In the genomic region with DNA sequence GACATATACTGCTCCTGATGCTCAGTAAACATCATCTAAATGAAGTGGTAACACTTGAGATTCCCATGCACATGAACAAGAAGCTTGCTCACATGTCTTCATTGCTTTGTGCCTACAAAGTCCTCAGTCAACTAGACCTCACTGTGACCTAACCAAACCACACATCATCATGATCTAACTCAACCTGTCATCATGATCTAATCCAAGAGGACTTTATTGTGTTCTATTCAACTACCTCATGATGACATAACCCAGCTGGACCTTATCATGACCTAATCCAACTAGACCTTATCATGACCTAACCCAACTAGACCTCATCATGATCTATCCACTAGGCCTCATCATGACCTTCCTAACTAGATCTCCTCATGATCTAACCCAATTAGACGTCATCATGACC, we compare ENCODE assay signal across 1 cellular context.
TF ChIP-seq lines count a peak whose summit lies in the region.

No MANE protein-coding gene starts in this region.

TF ChIP-seq in HEK293, 187 proteins besides CTCF, POLR2A, EP300 and RAD21 (continued from another document and continues in another):
- TF ChIP-seq SETDB1 (IDR thresholded peaks at IDR 0.05; ENCODE audit: insufficient read length, low read length), result no peak
- TF ChIP-seq ZNF416 (tag by site-specific recombination; IDR thresholded peaks at IDR 0.05), result no peak
- no peak for TF ChIP-seq ZNF664 (tag by site-specific recombination; IDR thresholded peaks at IDR 0.05)
- TF ChIP-seq ZNF114 (tag by site-specific recombination; IDR thresholded peaks at IDR 0.05), result 0 out of 2 replicates have a peak, but pooled peaks have one; percentile 33
- TF ChIP-seq ZNF518A (tag by site-specific recombination; conservative IDR thresholded peaks at IDR 0.05; ENCODE audit: low read depth), result no peak
- TF ChIP-seq ZNF544 (tag by site-specific recombination; IDR thresholded peaks at IDR 0.05), result no peak
- peak; percentile 96 for TF ChIP-seq ZNF280D (tag by site-specific recombination; IDR thresholded peaks at IDR 0.05)
- no peak for TF ChIP-seq TRIM28 (IDR thresholded peaks at IDR 0.05; ENCODE audit: borderline replicate concordance, low read length)
- TF ChIP-seq PRDM1 (tag by site-specific recombination; IDR thresholded peaks at IDR 0.05), result no peak
- TF ChIP-seq ZNF121 (tag by site-specific recombination; IDR thresholded peaks at IDR 0.05), result no peak
- no peak for TF ChIP-seq ZNF214 (tag by site-specific recombination; IDR thresholded peaks at IDR 0.05; ENCODE audit: borderline replicate concordance)
- no peak for TF ChIP-seq ZBTB8A (tag by site-specific recombination; IDR thresholded peaks at IDR 0.05)
- TF ChIP-seq ZNF513 (tag by site-specific recombination; IDR thresholded peaks at IDR 0.05), result no peak
- TF ChIP-seq ZNF654 (tag by site-specific recombination; IDR thresholded peaks at IDR 0.05; ENCODE audit: low read depth), result no peak
- TF ChIP-seq HOXC10 (CRISPR knock-in tag; IDR thresholded peaks at IDR 0.05), result no peak
- TF ChIP-seq ZNF155 (tag by site-specific recombination; IDR thresholded peaks at IDR 0.05), result no peak
- TF ChIP-seq ZNF792 (tag by site-specific recombination; IDR thresholded peaks at IDR 0.05), result no peak
- peak; percentile 98 for TF ChIP-seq ATF2 (tag by site-specific recombination; IDR thresholded peaks at IDR 0.05; ENCODE audit: low read depth)
- TF ChIP-seq ZNF558 (tag by site-specific recombination; IDR thresholded peaks at IDR 0.05), result peak; percentile 21; the same call in 1 of the 2 replicates
- no peak for TF ChIP-seq ZBTB48 (tag by site-specific recombination; IDR thresholded peaks at IDR 0.05)
- TF ChIP-seq ZNF2 (tag by site-specific recombination; IDR thresholded peaks at IDR 0.05), result no peak
- no peak for TF ChIP-seq ZNF449 (tag by site-specific recombination; IDR thresholded peaks at IDR 0.05)
- TF ChIP-seq HOXD13 (CRISPR knock-in tag; IDR thresholded peaks at IDR 0.05; ENCODE audit: borderline replicate concordance), result no peak
- TF ChIP-seq ZBTB11 (tag by site-specific recombination; conservative IDR thresholded peaks at IDR 0.05; ENCODE audit: low read depth), result no peak
- no peak for TF ChIP-seq ZBTB1 (tag by site-specific recombination; IDR thresholded peaks at IDR 0.05)
- TF ChIP-seq SCRT1 (tag by site-specific recombination; IDR thresholded peaks at IDR 0.05; ENCODE audit: borderline replicate concordance), result no peak
- TF ChIP-seq ZNF426 (tag by site-specific recombination; IDR thresholded peaks at IDR 0.05), result no peak
- TF ChIP-seq, protein P1, sequence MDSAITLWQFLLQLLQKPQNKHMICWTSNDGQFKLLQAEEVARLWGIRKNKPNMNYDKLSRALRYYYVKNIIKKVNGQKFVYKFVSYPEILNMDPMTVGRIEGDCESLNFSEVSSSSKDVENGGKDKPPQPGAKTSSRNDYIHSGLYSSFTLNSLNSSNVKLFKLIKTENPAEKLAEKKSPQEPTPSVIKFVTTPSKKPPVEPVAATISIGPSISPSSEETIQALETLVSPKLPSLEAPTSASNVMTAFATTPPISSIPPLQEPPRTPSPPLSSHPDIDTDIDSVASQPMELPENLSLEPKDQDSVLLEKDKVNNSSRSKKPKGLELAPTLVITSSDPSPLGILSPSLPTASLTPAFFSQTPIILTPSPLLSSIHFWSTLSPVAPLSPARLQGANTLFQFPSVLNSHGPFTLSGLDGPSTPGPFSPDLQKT (IDR thresholded peaks at IDR 0.05; ENCODE audit: borderline replicate concordance, low read depth, low read length), result no peak
- no peak for TF ChIP-seq ZNF501 (tag by site-specific recombination; IDR thresholded peaks at IDR 0.05)
- TF ChIP-seq PRDM6 (tag by site-specific recombination; IDR thresholded peaks at IDR 0.05), result no peak
- no peak for TF ChIP-seq ZNF354C (tag by site-specific recombination; IDR thresholded peaks at IDR 0.05; ENCODE audit: borderline replicate concordance, low read depth)
- TF ChIP-seq ZNF555 (tag by site-specific recombination; conservative IDR thresholded peaks at IDR 0.05), result no peak
- TF ChIP-seq ZNF302 (tag by site-specific recombination; IDR thresholded peaks at IDR 0.05; ENCODE audit: low read depth), result no peak
- TF ChIP-seq ZNF48 (tag by site-specific recombination; IDR thresholded peaks at IDR 0.05), result no peak
- TF ChIP-seq, protein P2, sequence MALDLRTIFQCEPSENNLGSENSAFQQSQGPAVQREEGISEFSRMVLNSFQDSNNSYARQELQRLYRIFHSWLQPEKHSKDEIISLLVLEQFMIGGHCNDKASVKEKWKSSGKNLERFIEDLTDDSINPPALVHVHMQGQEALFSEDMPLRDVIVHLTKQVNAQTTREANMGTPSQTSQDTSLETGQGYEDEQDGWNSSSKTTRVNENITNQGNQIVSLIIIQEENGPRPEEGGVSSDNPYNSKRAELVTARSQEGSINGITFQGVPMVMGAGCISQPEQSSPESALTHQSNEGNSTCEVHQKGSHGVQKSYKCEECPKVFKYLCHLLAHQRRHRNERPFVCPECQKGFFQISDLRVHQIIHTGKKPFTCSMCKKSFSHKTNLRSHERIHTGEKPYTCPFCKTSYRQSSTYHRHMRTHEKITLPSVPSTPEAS (tag by site-specific recombination; IDR thresholded peaks at IDR 0.05), result no peak
- peak; percentile 23; the same call in 1 of the 2 replicates for TF ChIP-seq ZNF184 (tag by site-specific recombination; IDR thresholded peaks at IDR 0.05)
- no peak for TF ChIP-seq ZNF677 (tag by site-specific recombination; IDR thresholded peaks at IDR 0.05)
- no peak for TF ChIP-seq ZNF423 (tag by site-specific recombination; IDR thresholded peaks at IDR 0.05)
- TF ChIP-seq SP7 (tag by site-specific recombination; IDR thresholded peaks at IDR 0.05), result peak; percentile 45; the same call in 1 of the 2 replicates
